33 cellular contexts compared by ENCODE assay signal in genomic region chr11:70672991-70673670, GRCh38.
"Had no signal": no experiment of that assay in that cellular context is flagged by ENCODE, and none has a peak within 500 bp of the region (broad histone marks: within the 10 kb centered on the region; RNA-seq: fewer than 3 reads in every experiment).

No MANE protein-coding gene starts in this region.

- H3K9me3 Mint-ChIP-seq: activated CD4-positive, alpha-beta memory T cell treated with anti-CD3 and anti-CD28 coated beads, Interleukin-2, amount 10 ng/mL, durations not matched to agents 7 days and 5 days; activated naive CD8-positive, alpha-beta T cell treated with anti-CD3 and anti-CD28 coated beads for 36 hours; central memory CD8-positive, alpha-beta T cell had no signal

- H3K36me3 Mint-ChIP-seq: activated CD8-positive, alpha-beta memory T cell treated with anti-CD3 and anti-CD28 coated beads, Interleukin-2, amount 10 ng/mL, durations not matched to agents 7 days and 5 days; activated naive CD8-positive, alpha-beta T cell treated with anti-CD3 and anti-CD28 coated beads for 36 hours had no signal

- H3K4me3 ChIP-seq: cardiac muscle cell, MG63, Peyer's patch, SJCRH30, SK-N-MC had no signal

- DNase-seq: activated CD4-positive, alpha-beta memory T cell treated with anti-CD3 and anti-CD28 coated beads, Interleukin-2, amount 10 ng/mL, durations not matched to agents 7 days and 5 days; activated CD4-positive, alpha-beta T cell treated with anti-CD3 and anti-CD28 coated beads for 1 hour; activated CD4-positive, alpha-beta T cell treated with anti-CD3 and anti-CD28 coated beads for 48 hours; activated CD4-positive, CD25-positive, alpha-beta regulatory T cell; activated CD8-positive, alpha-beta memory T cell treated with anti-CD3 and anti-CD28 coated beads for 24 hours; activated CD8-positive, alpha-beta memory T cell treated with anti-CD3 and anti-CD28 coated beads, Interleukin-2, amount 10 ng/mL, durations not matched to agents 7 days and 5 days; activated CD8-positive, alpha-beta memory T cell treated with anti-CD3 and anti-CD28 coated beads, Interleukin-2, amount 50 U/mL, for 48 hours; activated effector memory CD4-positive, alpha-beta T cell treated with Interleukin-2 at 50 U/mL for 16 hours; activated naive CD4-positive, alpha-beta T cell treated with anti-CD3 and anti-CD28 coated beads, Interleukin-2, amount 50 U/mL, for 16 hours; activated naive CD8-positive, alpha-beta T cell treated with anti-CD3 and anti-CD28 coated beads for 36 hours; activated T-cell treated with anti-CD3 and anti-CD28 coated beads, Interleukin-2, amount 50 U/mL, for 48 hours; amniotic stem cell; aorta; brain microvascular endothelial cell; Kasumi-1; KG1; MG63; NCI-H1092; NCI-H1436 treated with DMSO at 0.1 percent for 48 hours; NCI-H1694 treated with DMSO at 0.1 percent for 48 hours; NCI-H2029; NCI-H345; NCI-H526; NCI-H774; PC-3; Peyer's patch; RPMI8226; SJCRH30; T1000; WERI-Rb-1 had no signal

- H3K4me3 Mint-ChIP-seq: activated CD4-positive, alpha-beta memory T cell treated with anti-CD3 and anti-CD28 coated beads, Interleukin-2, amount 10 ng/mL, durations not matched to agents 7 days and 5 days; activated CD8-positive, alpha-beta memory T cell treated with anti-CD3 and anti-CD28 coated beads, Interleukin-2, amount 10 ng/mL, durations not matched to agents 7 days and 5 days; activated naive CD8-positive, alpha-beta T cell treated with anti-CD3 and anti-CD28 coated beads for 36 hours; central memory CD8-positive, alpha-beta T cell had no signal

- H3K36me3 ChIP-seq: brain microvascular endothelial cell, cardiac muscle cell, MG63, Peyer's patch, SJCRH30, WERI-Rb-1 had no signal

- H3K27me3 ChIP-seq: brain microvascular endothelial cell, cardiac muscle cell, MG63, Peyer's patch, SJCRH30 had no signal

- H3K4me1 ChIP-seq: Peyer's patch had no signal

- H3K27ac ChIP-seq: brain microvascular endothelial cell, cardiac muscle cell, Peyer's patch, SJCRH30, SK-N-MC, WERI-Rb-1 had no signal

- H3K9me3 ChIP-seq: MG63, Peyer's patch, SJCRH30 had no signal

- H3K27me3 Mint-ChIP-seq: activated CD4-positive, alpha-beta memory T cell treated with anti-CD3 and anti-CD28 coated beads, Interleukin-2, amount 10 ng/mL, durations not matched to agents 7 days and 5 days; activated CD8-positive, alpha-beta memory T cell treated with anti-CD3 and anti-CD28 coated beads, Interleukin-2, amount 10 ng/mL, durations not matched to agents 7 days and 5 days had no signal

- ATAC-seq: activated CD8-positive, alpha-beta memory T cell treated with anti-CD3 and anti-CD28 coated beads, Interleukin-2, amount 10 ng/mL, durations not matched to agents 7 days and 5 days; PC-3 had no signal

- H3K4me1 Mint-ChIP-seq: activated CD4-positive, alpha-beta memory T cell treated with anti-CD3 and anti-CD28 coated beads, Interleukin-2, amount 10 ng/mL, durations not matched to agents 7 days and 5 days; activated CD8-positive, alpha-beta memory T cell treated with anti-CD3 and anti-CD28 coated beads, Interleukin-2, amount 10 ng/mL, durations not matched to agents 7 days and 5 days; central memory CD8-positive, alpha-beta T cell had no signal

- H3K27ac Mint-ChIP-seq: activated CD4-positive, alpha-beta memory T cell treated with anti-CD3 and anti-CD28 coated beads, Interleukin-2, amount 10 ng/mL, durations not matched to agents 7 days and 5 days; activated CD8-positive, alpha-beta memory T cell treated with anti-CD3 and anti-CD28 coated beads, Interleukin-2, amount 10 ng/mL, durations not matched to agents 7 days and 5 days; activated naive CD8-positive, alpha-beta T cell treated with anti-CD3 and anti-CD28 coated beads for 36 hours had no signal
